Comparison of ENCODE assay signal across 8 cellular contexts in the genomic region with DNA sequence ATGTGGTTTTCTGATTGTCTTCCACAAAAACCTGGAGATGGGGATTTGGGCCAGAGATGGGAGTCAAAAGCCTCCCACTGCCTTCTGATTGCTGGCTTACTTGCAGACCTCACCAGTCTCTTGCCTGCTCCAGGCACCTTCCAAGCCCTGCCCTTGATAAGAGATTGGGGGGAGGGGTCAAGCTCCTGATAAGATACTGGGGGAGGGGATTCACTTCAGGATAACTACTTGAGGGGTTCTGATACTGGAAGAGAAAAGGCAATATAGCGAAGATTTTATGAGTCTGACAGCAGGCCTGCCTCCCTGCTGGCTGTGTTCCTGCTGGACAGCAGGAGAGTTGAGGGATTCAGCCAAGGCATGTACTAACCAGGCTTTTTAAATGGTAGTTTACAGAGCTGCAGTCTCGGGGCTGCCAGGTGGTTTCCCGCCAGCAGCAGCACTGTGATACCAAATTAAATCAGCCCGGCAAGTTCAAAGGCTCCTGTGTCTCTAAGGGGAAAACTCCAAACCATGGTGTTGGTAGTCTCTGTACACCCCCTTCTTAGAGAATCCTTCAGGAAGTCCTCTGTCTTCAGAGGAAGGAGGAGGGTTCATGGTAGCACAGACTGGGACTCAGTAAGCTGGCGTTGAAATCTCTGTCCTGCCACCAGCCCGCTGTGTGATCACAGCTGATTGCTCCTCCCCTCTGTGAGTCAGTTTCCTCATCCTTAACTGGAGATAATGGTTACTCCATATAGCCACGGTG. TPM values are rescaled to one million over a fixed set of nuclear protein-coding genes. Genes with fewer than 3 reads are reported as not detected.
DNase-seq lines count a peak whose midpoint lies in the region; ATAC-seq, FAIRE-seq and TF ChIP-seq lines count a peak whose summit lies in the region.

No MANE protein-coding gene starts in this region.

- peaks cover 0 to 7% of the 10 kb centered on the region in 2 donors for H3K4me1 ChIP-seq in right atrium auricular region
- peaks cover 0 to 2% of the 10 kb centered on the region in 2 donors for H3K4me1 ChIP-seq in small intestine (ENCODE audit: control insufficient read depth in 2 of 2, insufficient read depth in 1 of 2, low read depth in 1 of 2, low read length in 1 of 2)

- intact Hi-C loops in activated T-helper 1 cell treated with anti-CD3 and anti-CD28 coated beads, Interleukin-12 subunit alpha, Interleukin-12 subunit beta, Interleukin-2, Interleukin-4 antibody, amounts not matched to agents 30 ng/mL and 10 ng/mL and 1 ng/mL, durations not matched to agents 14 hours and 24 hours and 36 hours (cut with micrococcal nuclease): no loop called here

- peak; percentile 42 for DNase-seq in GM10248 (ENCODE audit: extremely low spot score)
- peak; percentile 28 for DNase-seq in KBM-7
- peak; percentile 7 for DNase-seq in activated naive CD8-positive, alpha-beta T cell treated with anti-CD3 and anti-CD28 coated beads for 36 hours
- peak; percentile 69 for DNase-seq in right atrium auricular region (ENCODE audit: low spot score)
- peak; percentile 33 for DNase-seq in small intestine
- DNase-seq in activated T-helper 1 cell treated with anti-CD3 and anti-CD28 coated beads, Interleukin-12 subunit alpha, Interleukin-12 subunit beta, Interleukin-2, Interleukin-4 antibody, amounts not matched to agents 30 ng/mL and 10 ng/mL and 1 ng/mL, durations not matched to agents 14 hours and 24 hours and 36 hours (ENCODE audit: low spot score): no peak
- DNase-seq in NCI-H187 (lab: John Stamatoyannopoulos, UW): no peak

- no peaks in the 10 kb centered on the region for H3K27me3 Mint-ChIP-seq in activated naive CD8-positive, alpha-beta T cell treated with anti-CD3 and anti-CD28 coated beads for 36 hours
- peaks cover 4% of the 10 kb centered on the region for H3K27me3 Mint-ChIP-seq in activated T-helper 1 cell treated with anti-CD3 and anti-CD28 coated beads, Interleukin-12 subunit alpha, Interleukin-12 subunit beta, Interleukin-2, Interleukin-4 antibody, amounts not matched to agents 30 ng/mL and 10 ng/mL and 1 ng/mL, durations not matched to agents 14 hours and 24 hours and 36 hours (ENCODE audit: insufficient read depth)

- CTCF ChIA-PET in GM10248 (lab: Yijun Ruan, JAX): interaction anchor here (1.0 kb wide), 1 partner anchor 22 kb away, joined by 4 read pairs; no protein-coding TSS in a partner anchor

- no peak overlapping the region for H3K4me3 Mint-ChIP-seq in activated naive CD8-positive, alpha-beta T cell treated with anti-CD3 and anti-CD28 coated beads for 36 hours
- no peak overlapping the region for H3K4me3 Mint-ChIP-seq in activated T-helper 1 cell treated with anti-CD3 and anti-CD28 coated beads, Interleukin-12 subunit alpha, Interleukin-12 subunit beta, Interleukin-2, Interleukin-4 antibody, amounts not matched to agents 30 ng/mL and 10 ng/mL and 1 ng/mL, durations not matched to agents 14 hours and 24 hours and 36 hours

- H3K36me3 ChIP-seq in right atrium auricular region: no peaks in the 10 kb centered on the region
- H3K36me3 ChIP-seq in small intestine (ENCODE audit: control insufficient read depth in 2 of 2, insufficient read depth in 2 of 2, low read length in 2 of 2): no peaks in the 10 kb centered on the region

- H3K27ac Mint-ChIP-seq in activated naive CD8-positive, alpha-beta T cell treated with anti-CD3 and anti-CD28 coated beads for 36 hours: no peak overlapping the region
- H3K27ac Mint-ChIP-seq in activated T-helper 1 cell treated with anti-CD3 and anti-CD28 coated beads, Interleukin-12 subunit alpha, Interleukin-12 subunit beta, Interleukin-2, Interleukin-4 antibody, amounts not matched to agents 30 ng/mL and 10 ng/mL and 1 ng/mL, durations not matched to agents 14 hours and 24 hours and 36 hours: no peak overlapping the region

- H3K27ac ChIP-seq in right atrium auricular region (peak overlapping the region; percentile 31 to 54), small intestine (ENCODE audit: low read depth in 1 of 2, low read length in 1 of 2) (peak overlapping the region in 1 of 2 donors; percentile 31)

- no peak for ATAC-seq in HG02970 (IDR thresholded peaks at IDR 0.05; ENCODE audit: low FRiP score, unreplicated experiment)

- POLR2A ChIA-PET in GM10248 (lab: Yijun Ruan, JAX): no interaction called here

- no peaks in the 10 kb centered on the region for H3K9me3 Mint-ChIP-seq in activated naive CD8-positive, alpha-beta T cell treated with anti-CD3 and anti-CD28 coated beads for 36 hours
- no peaks in the 10 kb centered on the region for H3K9me3 Mint-ChIP-seq in activated T-helper 1 cell treated with anti-CD3 and anti-CD28 coated beads, Interleukin-12 subunit alpha, Interleukin-12 subunit beta, Interleukin-2, Interleukin-4 antibody, amounts not matched to agents 30 ng/mL and 10 ng/mL and 1 ng/mL, durations not matched to agents 14 hours and 24 hours and 36 hours

- TF ChIP-seq CTCF in GM10248 (IDR thresholded peaks at IDR 0.05; ENCODE audit: control extremely low read depth, extremely low read depth, low read depth, missing control alignments) (no peak), right atrium auricular region (IDR thresholded peaks at IDR 0.05) (no peak)

- in situ Hi-C loops in KBM-7 (cut with MboI; ENCODE audit: low pct_unique_long_range_greater_than_20kb, low sequenced_read_pairs): no loop called here

- H3K4me1 Mint-ChIP-seq in activated naive CD8-positive, alpha-beta T cell treated with anti-CD3 and anti-CD28 coated beads for 36 hours: peaks cover 5% of the 10 kb centered on the region
- H3K4me1 Mint-ChIP-seq in activated T-helper 1 cell treated with anti-CD3 and anti-CD28 coated beads, Interleukin-12 subunit alpha, Interleukin-12 subunit beta, Interleukin-2, Interleukin-4 antibody, amounts not matched to agents 30 ng/mL and 10 ng/mL and 1 ng/mL, durations not matched to agents 14 hours and 24 hours and 36 hours (ENCODE audit: low read depth): peaks cover 8% of the 10 kb centered on the region

- no peak overlapping the region for H3K4me3 ChIP-seq in right atrium auricular region
- no peak overlapping the region for H3K4me3 ChIP-seq in small intestine (ENCODE audit: low read depth in 1 of 2, low read length in 2 of 2)

- no peaks in the 10 kb centered on the region for H3K9me3 ChIP-seq in right atrium auricular region
- H3K9me3 ChIP-seq in small intestine (ENCODE audit: control insufficient read depth, low read depth): no peaks in the 10 kb centered on the region

- H3K36me3 Mint-ChIP-seq in activated naive CD8-positive, alpha-beta T cell treated with anti-CD3 and anti-CD28 coated beads for 36 hours: no peaks in the 10 kb centered on the region
- no peaks in the 10 kb centered on the region for H3K36me3 Mint-ChIP-seq in activated T-helper 1 cell treated with anti-CD3 and anti-CD28 coated beads, Interleukin-12 subunit alpha, Interleukin-12 subunit beta, Interleukin-2, Interleukin-4 antibody, amounts not matched to agents 30 ng/mL and 10 ng/mL and 1 ng/mL, durations not matched to agents 14 hours and 24 hours and 36 hours (ENCODE audit: low read depth)

- no peak for FAIRE-seq in small intestine (lab: Jason Lieb, UNC)

- H3K27me3 ChIP-seq in right atrium auricular region (no peaks in the 10 kb centered on the region), small intestine (ENCODE audit: control insufficient read depth in 2 of 2, insufficient read depth in 2 of 2, low read length in 2 of 2) (no peaks in the 10 kb centered on the region)

- WGBS in small intestine, 3 donors: 4 to 26% (median 15%) methylated on average over 7 of the region's 7 CpGs

RNA-seq across cellular contexts. Expression of a gene that starts 58.3 kb away (rescaled TPM):
- 1 to 10 TPM; 1.1 to 1.3 TPM for total RNA-seq in activated naive CD8-positive, alpha-beta T cell treated with anti-CD3 and anti-CD28 coated beads for 36 hours
- 1 to 10 TPM in 1 of 2 donors, under 1 TPM in 1; 0.98 to 1.3 TPM for total RNA-seq in right atrium auricular region
- 1 to 10 TPM; 1.2 to 1.9 (median 1.3) TPM for polyA plus RNA-seq in small intestine
- total RNA-seq in activated T-helper 1 cell treated with anti-CD3 and anti-CD28 coated beads, Interleukin-12 subunit alpha, Interleukin-12 subunit beta, Interleukin-2, Interleukin-4 antibody, amounts not matched to agents 30 ng/mL and 10 ng/mL and 1 ng/mL, durations not matched to agents 14 hours and 24 hours and 36 hours: 0.31 and 0.42 TPM in 2 replicates

RNA-seq across cellular contexts. Expression of a gene that starts 58.8 kb away (rescaled TPM):
- total RNA-seq in activated naive CD8-positive, alpha-beta T cell treated with anti-CD3 and anti-CD28 coated beads for 36 hours: 100 to 1,000 TPM; 227 to 262 TPM
- 100 to 1,000 TPM in 1 of 2 donors, 10 to 100 TPM in 1; 94.8 to 107 TPM for total RNA-seq in right atrium auricular region
- 10 to 100 TPM; 16.8 to 31.2 (median 20.4) TPM for polyA plus RNA-seq in small intestine
- total RNA-seq in activated T-helper 1 cell treated with anti-CD3 and anti-CD28 coated beads, Interleukin-12 subunit alpha, Interleukin-12 subunit beta, Interleukin-2, Interleukin-4 antibody, amounts not matched to agents 30 ng/mL and 10 ng/mL and 1 ng/mL, durations not matched to agents 14 hours and 24 hours and 36 hours: 244 and 253 TPM in 2 replicates

Comparison
In these comparisons a context has a peak if more than half of its experiments do, and no peak if none do; other contexts are left out.
1. DNase-seq: peak in GM10248 (single experiment), KBM-7 (single experiment), activated naive CD8-positive, alpha-beta T cell treated with anti-CD3 and anti-CD28 coated beads for 36 hours (single experiment), right atrium auricular region (single experiment) and small intestine (single experiment); none in activated T-helper 1 cell treated with anti-CD3 and anti-CD28 coated beads, Interleukin-12 subunit alpha, Interleukin-12 subunit beta, Interleukin-2, Interleukin-4 antibody, amounts not matched to agents 30 ng/mL and 10 ng/mL and 1 ng/mL, durations not matched to agents 14 hours and 24 hours and 36 hours (single experiment) and NCI-H187 (0 of 2).